15 cellular contexts compared by ENCODE assay signal in the genomic region with DNA sequence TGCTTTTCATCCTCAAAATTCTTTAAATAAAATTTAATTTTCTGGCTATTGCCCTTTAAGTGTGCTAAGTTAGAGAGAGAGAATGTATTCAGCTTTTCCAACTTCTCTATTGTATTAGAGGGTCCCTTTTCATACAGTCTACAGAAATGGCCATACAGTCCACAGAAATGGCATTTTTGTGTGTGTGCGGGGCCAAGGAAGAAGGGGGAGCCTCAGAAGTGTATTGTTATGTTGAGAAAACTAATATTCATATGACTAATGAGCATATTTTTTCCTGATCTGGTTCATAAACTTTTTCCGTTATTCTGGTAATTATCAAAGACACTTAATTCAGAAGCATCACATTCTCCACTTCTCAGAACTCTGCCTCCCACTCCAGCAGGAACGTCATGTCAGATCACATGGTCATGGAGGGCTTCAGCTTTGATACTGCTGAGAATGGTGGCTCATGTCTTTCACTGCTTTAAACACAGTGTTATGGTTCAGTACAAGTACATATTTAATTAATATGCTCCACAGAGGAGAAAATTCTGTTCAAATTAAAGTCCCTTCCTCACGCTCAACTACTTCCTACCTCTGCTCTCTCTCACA. TPM values are rescaled to one million over a fixed set of nuclear protein-coding genes. Genes with fewer than 3 reads are reported as not detected.
DNase-seq lines count a peak whose midpoint lies in the region; ATAC-seq and TF ChIP-seq lines count a peak whose summit lies in the region.
"Had no signal": no experiment of that assay in that cellular context is flagged by ENCODE, and none has a peak within 500 bp of the region (broad histone marks: within the 10 kb centered on the region; RNA-seq: fewer than 3 reads in every experiment).

No MANE protein-coding gene starts in this region.

- no peaks in the 10 kb centered on the region for H3K36me3 ChIP-seq in CD8-positive, alpha-beta memory T cell (ENCODE audit: insufficient read depth, low read length)
- H3K36me3 ChIP-seq in adrenal gland (replicated peaks in 1 of 2), result no peaks in the 10 kb centered on the region
- H3K36me3 ChIP-seq: BLaER1 had no signal

- 76 to 87% (median 77%) methylated on average over 4 of the region's 4 CpGs for WGBS in adrenal gland, 4 donors

- H3K4me1 ChIP-seq in CD8-positive, alpha-beta memory T cell (ENCODE audit: insufficient read depth, low read length), result peaks cover 32% of the 10 kb centered on the region
- H3K4me1 ChIP-seq in adrenal gland (replicated peaks in 1 of 2), result peaks cover 0 to 20% of the 10 kb centered on the region in 2 donors
- no peaks in the 10 kb centered on the region for H3K4me1 ChIP-seq in foreskin keratinocyte

- H3K4me1 Mint-ChIP-seq in CD8-positive, alpha-beta memory T cell, result peaks cover 57 to 64% (median 58%) of the 10 kb centered on the region in 3 donors
- peaks cover 60% of the 10 kb centered on the region for H3K4me1 Mint-ChIP-seq in dendritic cell treated with granulocyte-macrophage colony-stimulating factor and Interleukin-4, amounts not matched to agents 40 ng/mL and 50 ng/mL, for 4 days (ENCODE audit: low read depth)

- H3K27ac ChIP-seq in CD8-positive, alpha-beta memory T cell (ENCODE audit: low read depth, low read length), result no peak overlapping the region
- H3K27ac ChIP-seq in adrenal gland, result no peak overlapping the region
- H3K27ac ChIP-seq in foreskin keratinocyte, result no peak overlapping the region
- H3K27ac ChIP-seq in RWPE1, result no peak overlapping the region
- H3K27ac ChIP-seq: BLaER1 had no signal

- H3K9me3 Mint-ChIP-seq in CD8-positive, alpha-beta memory T cell, result no peaks in the 10 kb centered on the region
- H3K9me3 Mint-ChIP-seq in dendritic cell treated with granulocyte-macrophage colony-stimulating factor and Interleukin-4, amounts not matched to agents 40 ng/mL and 50 ng/mL, for 4 days, result peaks cover 9% of the 10 kb centered on the region

- peak overlapping the region in 5 of 7 donors; percentile 7 to 38 (median 28) for H3K4me3 Mint-ChIP-seq in CD8-positive, alpha-beta memory T cell
- no peak overlapping the region for H3K4me3 Mint-ChIP-seq in dendritic cell treated with granulocyte-macrophage colony-stimulating factor and Interleukin-4, amounts not matched to agents 40 ng/mL and 50 ng/mL, for 4 days

- no peak overlapping the region for H3K4me3 ChIP-seq in CD8-positive, alpha-beta memory T cell (ENCODE audit: low read length)
- no peak overlapping the region for H3K4me3 ChIP-seq in adrenal gland
- H3K4me3 ChIP-seq: BLaER1 had no signal

- H3K36me3 Mint-ChIP-seq in CD8-positive, alpha-beta memory T cell, result peaks cover 4 to 16% (median 6%) of the 10 kb centered on the region in 3 donors
- H3K36me3 Mint-ChIP-seq in dendritic cell treated with granulocyte-macrophage colony-stimulating factor and Interleukin-4, amounts not matched to agents 40 ng/mL and 50 ng/mL, for 4 days (ENCODE audit: low read depth), result peaks cover 31% of the 10 kb centered on the region

- no peak for TF ChIP-seq POLR2A in adrenal gland (IDR thresholded peaks at IDR 0.05)

- H3K27me3 ChIP-seq in CD8-positive, alpha-beta memory T cell (ENCODE audit: insufficient read depth, low read length, poor library complexity, severe bottlenecking), result no peaks in the 10 kb centered on the region
- H3K27me3 ChIP-seq in adrenal gland (no peaks in the 10 kb centered on the region), foreskin keratinocyte (no peaks in the 10 kb centered on the region)
- H3K27me3 ChIP-seq: BLaER1 had no signal

- intact Hi-C loops in dendritic cell treated with granulocyte-macrophage colony-stimulating factor and Interleukin-4, amounts not matched to agents 40 ng/mL and 50 ng/mL, for 4 days (cut with micrococcal nuclease), result loop anchor here (2.0 to 5.0 kb wide), 2 partner anchors 19 to 36 kb away; partner anchors contain the start of gene ELMO1
- intact Hi-C loops in adrenal gland (cut with DNase I), result no loop called here

- POLR2A ChIA-PET in CD8-positive, alpha-beta memory T cell (lab: Charles Lee), result no interaction called here
- POLR2A ChIA-PET in RWPE1 (lab: Yijun Ruan, JAX; ENCODE audit: low non-redundant PET), result no interaction called here

- no peaks in the 10 kb centered on the region for H3K27me3 Mint-ChIP-seq in CD8-positive, alpha-beta memory T cell
- H3K27me3 Mint-ChIP-seq in dendritic cell treated with granulocyte-macrophage colony-stimulating factor and Interleukin-4, amounts not matched to agents 40 ng/mL and 50 ng/mL, for 4 days, result no peaks in the 10 kb centered on the region

- CTCF ChIA-PET in CD8-positive, alpha-beta memory T cell (lab: Charles Lee), result no interaction called here
- CTCF ChIA-PET in RWPE1 (lab: Yijun Ruan, JAX), result interaction anchor here (0.6 kb wide), 1 partner anchor 33 kb away, joined by 5 read pairs; no protein-coding TSS in a partner anchor

- H3K9me3 ChIP-seq in CD8-positive, alpha-beta memory T cell (ENCODE audit: low read length), result no peaks in the 10 kb centered on the region
- H3K9me3 ChIP-seq in adrenal gland (replicated peaks in 1 of 3), result no peaks in the 10 kb centered on the region
- H3K9me3 ChIP-seq: BLaER1 had no signal

- no peak for ATAC-seq in foreskin keratinocyte

- peak overlapping the region; percentile 4 to 86 (median 48) for H3K27ac Mint-ChIP-seq in CD8-positive, alpha-beta memory T cell
- peak overlapping the region; percentile 84 for H3K27ac Mint-ChIP-seq in dendritic cell treated with granulocyte-macrophage colony-stimulating factor and Interleukin-4, amounts not matched to agents 40 ng/mL and 50 ng/mL, for 4 days

- no peak for DNase-seq in CD8-positive, alpha-beta memory T cell
- peak; percentile 43 to 62 for DNase-seq in activated CD4-positive, alpha-beta T cell treated with anti-CD3 and anti-CD28 coated beads, Interleukin-2, amount 50 U/mL, for 48 hours
- DNase-seq in stimulated activated CD4-positive, alpha-beta T cell treated with anti-CD3 and anti-CD28 coated beads, TNF-alpha, amount 100 ng/mL, for 24 hours (ENCODE audit: low read depth in 3 of 3), result peak in 2 of 3 experiments; percentile 47 to 58
- DNase-seq in adrenal gland (no peak), foreskin keratinocyte (no peak), RWPE1 (ENCODE audit: low spot score) (no peak), SKM-1 treated with dmso at 0.1 percent for 144 hours (lab: John Stamatoyannopoulos, UW; ENCODE audit: unreplicated experiment) (no peak)
- DNase-seq: amygdala, cortex of kidney, KG1, NCI-H1930, NCI-H82, SHP77 had no signal

- TF ChIP-seq CTCF in adrenal gland (IDR thresholded peaks at IDR 0.05), result no peak
- no peak for TF ChIP-seq CTCF in foreskin keratinocyte (conservative IDR thresholded peaks at IDR 0.05)
- no peak for TF ChIP-seq CTCF in RWPE1 (conservative IDR thresholded peaks at IDR 0.05; ENCODE audit: low read depth)

RNA-seq across cellular contexts. Expression of gene ELMO1, which starts 37.1 kb away (rescaled TPM):
- 10 to 100 TPM; 66.2 to 74.4 TPM for total RNA-seq in CD8-positive, alpha-beta memory T cell
- polyA plus RNA-seq in CD8-positive, alpha-beta memory T cell, result 65.6 TPM
- total RNA-seq in adrenal gland, result 10 to 100 TPM; 12.4 to 46.8 (median 18.8) TPM
- 10 to 100 TPM in 2 of 3 donors, 1 to 10 TPM in 1; 9.8 to 13.6 (median 10.5) TPM for polyA plus RNA-seq in adrenal gland
- not detected in 2 replicates for total RNA-seq in foreskin keratinocyte
- not detected in 2 replicates for polyA plus RNA-seq in foreskin keratinocyte

Comparison
In these comparisons a context has a peak if more than half of its experiments do, and no peak if none do; other contexts are left out.
1. DNase-seq: peak in activated CD4-positive, alpha-beta T cell treated with anti-CD3 and anti-CD28 coated beads, Interleukin-2, amount 50 U/mL, for 48 hours (2 of 2) and stimulated activated CD4-positive, alpha-beta T cell treated with anti-CD3 and anti-CD28 coated beads, TNF-alpha, amount 100 ng/mL, for 24 hours (2 of 3); none in CD8-positive, alpha-beta memory T cell (0 of 5), adrenal gland (0 of 7), foreskin keratinocyte (0 of 2), RWPE1 (single experiment) and SKM-1 treated with dmso at 0.1 percent for 144 hours (single experiment).
2. RNA of gene ELMO1, which starts 37.1 kb away (total RNA-seq): 66.2 to 74.4 TPM in CD8-positive, alpha-beta memory T cell and 12.4 to 46.8 TPM in adrenal gland; not detected in foreskin keratinocyte; every median in the first group is over 10 times any median in the second.